Comparison of ENCODE assay signal across 19 cellular contexts in genomic region chr21:15022608-15023261, GRCh38. TPM values are rescaled to one million over a fixed set of nuclear protein-coding genes. Genes with fewer than 3 reads are reported as not detected.
DNase-seq lines count a peak whose midpoint lies in the region; ATAC-seq, FAIRE-seq and TF ChIP-seq lines count a peak whose summit lies in the region.
"Had no signal": no experiment of that assay in that cellular context is flagged by ENCODE, and none has a peak within 500 bp of the region (broad histone marks: within the 10 kb centered on the region; RNA-seq: fewer than 3 reads in every experiment).

No MANE protein-coding gene starts in this region.

- peaks cover 12% of the 10 kb centered on the region for H3K36me3 Mint-ChIP-seq in astrocyte (ENCODE audit: low read depth, unreplicated experiment)

- no peaks in the 10 kb centered on the region for H3K4me1 ChIP-seq in astrocyte (ENCODE audit: insufficient read depth, low read length)
- peaks cover 16% of the 10 kb centered on the region for H3K4me1 ChIP-seq in foreskin keratinocyte

- H3K27ac Mint-ChIP-seq in astrocyte (ENCODE audit: unreplicated experiment) = no peak overlapping the region

- FAIRE-seq in astrocyte (lab: Jason Lieb, UNC) (no peak), urothelium cell line (lab: Jason Lieb, UNC) (peak; percentile 46), HTR-8/SVneo (lab: Jason Lieb, UNC) (no peak), D721Med (lab: Jason Lieb, UNC) (no peak)

- no peak overlapping the region for H3K4me3 ChIP-seq in astrocyte (ENCODE audit: insufficient read depth, low read depth, low read length)
- H3K4me3 ChIP-seq: BLaER1 treated with 17β-estradiol and CSF1 and Interleukin-3, amounts not matched to agents 10 nM and 100 nM had no signal

- H3K9me3 Mint-ChIP-seq in astrocyte (ENCODE audit: unreplicated experiment) = no peaks in the 10 kb centered on the region
- H3K9me3 Mint-ChIP-seq: IgD-negative memory B cell had no signal

- no peak overlapping the region for H3K4me2 ChIP-seq in astrocyte (ENCODE audit: low read length)
- H3K4me2 ChIP-seq: BLaER1 treated with 17β-estradiol and CSF1 and Interleukin-3, amounts not matched to agents 10 nM and 100 nM had no signal

- peaks cover 3% of the 10 kb centered on the region for H3K36me3 ChIP-seq in astrocyte (ENCODE audit: insufficient read depth, low read length)

- DNase-seq in EL (peak; percentile 66), astrocyte (ENCODE audit: low read depth) (no peak), foreskin keratinocyte (peak; percentile 29 to 64), urothelium cell line (ENCODE audit: low spot score) (no peak), HTR-8/SVneo (ENCODE audit: insufficient read length, low spot score) (no peak), D721Med (ENCODE audit: insufficient read length, low spot score) (no peak)
- no peak for DNase-seq in stimulated activated CD4-positive, alpha-beta T cell treated with anti-CD3 and anti-CD28 coated beads, Interleukin-12 subunit alpha, Interleukin-12 subunit beta, amount 100 ng/mL, for 4 hours
- DNase-seq: DND-41, GF-D8, GOT3, NCI-H1105 treated with DMSO at 0.1 percent for 48 hours, NCI-H1694 treated with DMSO at 0.1 percent for 48 hours, NCI-H2107, NCI-H345, OCI-M1, RPMI8226, SIG-M5 had no signal

- TF ChIP-seq CTCF in astrocyte (IDR thresholded peaks at IDR 0.05; ENCODE audit: insufficient read depth, low read depth, low read length) = peak; percentile 22
- peak; percentile 47 for TF ChIP-seq CTCF in foreskin keratinocyte (conservative IDR thresholded peaks at IDR 0.05)
- TF ChIP-seq CTCF in D721Med (IDR thresholded peaks at IDR 0.05; ENCODE audit: insufficient read depth, missing control alignments) = no peak

- H4K20me1 ChIP-seq in astrocyte (ENCODE audit: insufficient read depth, low read length) = peaks cover 44% of the 10 kb centered on the region

- H3K79me2 ChIP-seq in astrocyte (ENCODE audit: insufficient read depth, low read length) = peaks cover 100% of the 10 kb centered on the region

- no peaks in the 10 kb centered on the region for H3K9me3 ChIP-seq in astrocyte (ENCODE audit: insufficient read depth, low read depth, low read length)

- no peak overlapping the region for H3K4me3 Mint-ChIP-seq in astrocyte (ENCODE audit: unreplicated experiment)
- H3K4me3 Mint-ChIP-seq: IgD-negative memory B cell had no signal

- H3K27me3 ChIP-seq in astrocyte (ENCODE audit: insufficient read depth, low read length) (no peaks in the 10 kb centered on the region), foreskin keratinocyte (no peaks in the 10 kb centered on the region)
- H3K27me3 ChIP-seq: BLaER1 treated with 17β-estradiol and CSF1 and Interleukin-3, amounts not matched to agents 10 nM and 100 nM had no signal

- H3K9ac ChIP-seq in astrocyte (ENCODE audit: low read length) = no peak overlapping the region
- H3K9ac ChIP-seq: BLaER1 treated with 17β-estradiol and CSF1 and Interleukin-3, amounts not matched to agents 10 nM and 100 nM had no signal

- peak; percentile 77 for ATAC-seq in foreskin keratinocyte

- peaks cover 1% of the 10 kb centered on the region for H3K4me1 Mint-ChIP-seq in astrocyte (ENCODE audit: low read depth, unreplicated experiment)

- no peak overlapping the region for H2AFZ ChIP-seq in astrocyte (ENCODE audit: low read depth, low read length)

- no peaks in the 10 kb centered on the region for H3K27me3 Mint-ChIP-seq in astrocyte (ENCODE audit: low read depth, unreplicated experiment)
- H3K27me3 Mint-ChIP-seq: IgD-negative memory B cell had no signal

- no peak overlapping the region for H3K27ac ChIP-seq in astrocyte (ENCODE audit: low read depth, low read length)
- H3K27ac ChIP-seq in foreskin keratinocyte = no peak overlapping the region
- H3K27ac ChIP-seq: BLaER1 treated with 17β-estradiol and CSF1 and Interleukin-3, amounts not matched to agents 10 nM and 100 nM had no signal

RNA-seq across cellular contexts. Expression of gene NRIP1, which starts 42.1 kb away (rescaled TPM):
- total RNA-seq in astrocyte (46.7 and 55.5 TPM in 2 replicates), foreskin keratinocyte (28.4 and 41.9 TPM in 2 replicates)
- 3.5 and 4.5 TPM in 2 replicates for polyA plus RNA-seq in foreskin keratinocyte

Comparison
In these comparisons a context has a peak if more than half of its experiments do, and no peak if none do; other contexts are left out.
1. DNase-seq: peak in EL (single experiment) and foreskin keratinocyte (2 of 2); none in astrocyte (single experiment), urothelium cell line (single experiment), HTR-8/SVneo (single experiment), D721Med (single experiment) and stimulated activated CD4-positive, alpha-beta T cell treated with anti-CD3 and anti-CD28 coated beads, Interleukin-12 subunit alpha, Interleukin-12 subunit beta, amount 100 ng/mL, for 4 hours (single experiment).